In the genomic region with DNA sequence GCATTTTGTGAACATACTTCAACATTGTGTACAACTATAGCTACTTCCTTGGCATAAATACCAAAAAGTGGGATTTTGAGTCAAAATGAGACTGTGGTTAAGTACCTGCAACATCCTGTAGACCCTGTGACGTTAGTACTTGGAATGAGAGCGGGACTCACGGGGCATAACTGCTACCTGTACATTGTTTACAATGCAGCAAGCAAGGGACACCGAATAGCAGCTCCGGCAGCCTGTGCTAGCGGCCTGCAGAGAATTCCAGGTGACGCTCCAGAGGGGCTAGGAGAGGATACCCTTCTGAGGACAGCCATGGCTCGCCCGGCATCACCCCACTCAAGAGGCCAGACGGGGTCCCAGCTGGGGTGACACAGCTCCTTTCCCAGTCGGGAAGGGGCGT, we compare ENCODE assay signal across 8 cellular contexts. TPM values are rescaled to one million over a fixed set of nuclear protein-coding genes. Genes with fewer than 3 reads are reported as not detected.
A peak's percentile ranks its signal among the peaks of the same experiment; 100 is the strongest.
DNase-seq lines count a peak whose midpoint lies in the region; ATAC-seq, FAIRE-seq and TF ChIP-seq lines count a peak whose summit lies in the region.

No MANE protein-coding gene starts in this region.

- peaks cover 21% of the 10 kb centered on the region for H3K9me3 Mint-ChIP-seq in activated T-helper 2 cell treated with anti-CD3 and anti-CD28 coated beads, Interferon-gamma antibody, Interleukin-2, Interleukin-4, amounts not matched to agents 10 μg/mL and 5 μg/mL and 100 μg/mL, durations not matched to agents 14 hours and 24 hours and 36 hours

- H3K27me3 ChIP-seq in keratinocyte (ENCODE audit: control insufficient read depth, extremely low read depth, insufficient read depth, low read length) (no peaks in the 10 kb centered on the region), thoracic aorta (replicated peaks; ENCODE audit: insufficient read depth) (no peaks in the 10 kb centered on the region)

- FAIRE-seq in keratinocyte (lab: Jason Lieb, UNC) (no peak), RCC 7860 (lab: Jason Lieb, UNC) (no peak)

- no peaks in the 10 kb centered on the region for H3K27me3 Mint-ChIP-seq in activated T-helper 2 cell treated with anti-CD3 and anti-CD28 coated beads, Interferon-gamma antibody, Interleukin-2, Interleukin-4, amounts not matched to agents 10 μg/mL and 5 μg/mL and 100 μg/mL, durations not matched to agents 14 hours and 24 hours and 36 hours (ENCODE audit: low read depth)

- peak overlapping the region; percentile 60 for H3K4me2 ChIP-seq in keratinocyte (ENCODE audit: control insufficient read depth, extremely low read depth, insufficient read depth, low read depth, low read length)

- ATAC-seq in Right ventricle myocardium superior (ENCODE audit: poor library complexity) (peak; percentile 26), Right ventricle myocardium inferior (no peak), thoracic aorta (ENCODE audit: insufficient number of reproducible peaks, low FRiP score, low read depth) (no peak)

- intact Hi-C loops in Right ventricle myocardium superior (cut with DNase I) (no loop called here), Right ventricle myocardium inferior (cut with DNase I) (no loop called here)
- intact Hi-C loops in activated T-helper 2 cell treated with anti-CD3 and anti-CD28 coated beads, Interferon-gamma antibody, Interleukin-2, Interleukin-4, amounts not matched to agents 10 μg/mL and 5 μg/mL and 100 μg/mL, durations not matched to agents 14 hours and 24 hours and 36 hours (cut with micrococcal nuclease) = loop anchor here (1.0 kb wide), 2 partner anchors 16 to 17 kb away; no protein-coding TSS in a partner anchor

- dilution Hi-C loops in keratinocyte (cut with MboI; ENCODE audit: extremely low pct_ligation_motif_present, low sequenced_read_pairs) = no loop called here

- H3K4me3 Mint-ChIP-seq in activated T-helper 2 cell treated with anti-CD3 and anti-CD28 coated beads, Interferon-gamma antibody, Interleukin-2, Interleukin-4, amounts not matched to agents 10 μg/mL and 5 μg/mL and 100 μg/mL, durations not matched to agents 14 hours and 24 hours and 36 hours (ENCODE audit: low read depth) = peak overlapping the region; percentile 96

- TF ChIP-seq CTCF in keratinocyte (optimal IDR thresholded peaks at IDR 0.05 in 1 of 3, IDR thresholded peaks at IDR 0.05 in 1 of 3, conservative IDR thresholded peaks at IDR 0.05 in 1 of 3; ENCODE audit: extremely low read depth in 1 of 3, insufficient read depth in 2 of 3, low read length in 3 of 3) = no peak
- no peak for TF ChIP-seq CTCF in thoracic aorta (IDR thresholded peaks at IDR 0.05)

- H3K9me3 ChIP-seq in keratinocyte (ENCODE audit: control insufficient read depth, low read depth, low read length) = no peaks in the 10 kb centered on the region
- H3K9me3 ChIP-seq in thoracic aorta = no peaks in the 10 kb centered on the region

- no peak for DNase-seq in Right ventricle myocardium superior
- DNase-seq in Right ventricle myocardium inferior (ENCODE audit: missing footprints) = no peak
- no peak for DNase-seq in activated T-helper 2 cell treated with anti-CD3 and anti-CD28 coated beads, Interferon-gamma antibody, Interleukin-2, Interleukin-4, amounts not matched to agents 10 μg/mL and 5 μg/mL and 100 μg/mL, durations not matched to agents 14 hours and 24 hours and 36 hours (ENCODE audit: low spot score)
- DNase-seq in keratinocyte (ENCODE audit: low read depth, low spot score) = no peak
- DNase-seq in thoracic aorta (ENCODE audit: low spot score) = no peak
- DNase-seq in SW 1271 (lab: John Stamatoyannopoulos, UW) = no peak
- no peak for DNase-seq in RCC 7860 (ENCODE audit: low spot score)
- DNase-seq in islet precursor cell = no peak

- peak overlapping the region; percentile 99 for H2AFZ ChIP-seq in keratinocyte (ENCODE audit: control insufficient read depth, low read length)

- no peaks in the 10 kb centered on the region for H4K20me1 ChIP-seq in keratinocyte (ENCODE audit: control insufficient read depth, extremely low read depth, insufficient read depth, low read length)

- H3K4me1 ChIP-seq in keratinocyte (ENCODE audit: control insufficient read depth, extremely low read depth, insufficient read depth, low read length) (no peaks in the 10 kb centered on the region), thoracic aorta (ENCODE audit: control insufficient read depth in 1 of 2, low read depth in 2 of 2) (peaks cover 0 to 9% of the 10 kb centered on the region in 2 donors)

- peaks cover 6% of the 10 kb centered on the region for H3K4me1 Mint-ChIP-seq in activated T-helper 2 cell treated with anti-CD3 and anti-CD28 coated beads, Interferon-gamma antibody, Interleukin-2, Interleukin-4, amounts not matched to agents 10 μg/mL and 5 μg/mL and 100 μg/mL, durations not matched to agents 14 hours and 24 hours and 36 hours (ENCODE audit: low read depth)

- H3K27ac ChIP-seq in keratinocyte (ENCODE audit: control insufficient read depth, insufficient read depth, low read length) = peak overlapping the region; percentile 73
- H3K27ac ChIP-seq in thoracic aorta = peak overlapping the region; percentile 69 to 78

- H3K36me3 ChIP-seq in keratinocyte (ENCODE audit: control insufficient read depth in 2 of 2, extremely low read depth in 1 of 2, insufficient read depth in 2 of 2, low read length in 2 of 2) = no peaks in the 10 kb centered on the region
- H3K36me3 ChIP-seq in thoracic aorta = no peaks in the 10 kb centered on the region

- H3K27ac Mint-ChIP-seq in activated T-helper 2 cell treated with anti-CD3 and anti-CD28 coated beads, Interferon-gamma antibody, Interleukin-2, Interleukin-4, amounts not matched to agents 10 μg/mL and 5 μg/mL and 100 μg/mL, durations not matched to agents 14 hours and 24 hours and 36 hours = peak overlapping the region; percentile 97

- H3K36me3 Mint-ChIP-seq in activated T-helper 2 cell treated with anti-CD3 and anti-CD28 coated beads, Interferon-gamma antibody, Interleukin-2, Interleukin-4, amounts not matched to agents 10 μg/mL and 5 μg/mL and 100 μg/mL, durations not matched to agents 14 hours and 24 hours and 36 hours (ENCODE audit: low read depth) = peaks cover 55% of the 10 kb centered on the region

- H3K4me3 ChIP-seq in keratinocyte (ENCODE audit: control insufficient read depth in 2 of 3, extremely low read depth in 1 of 3, insufficient read depth in 2 of 3, low read depth in 1 of 3, low read length in 3 of 3) (peak overlapping the region; percentile 52 to 81 (median 67)), thoracic aorta (peak overlapping the region; percentile 75)

- H3K9me1 ChIP-seq in keratinocyte (ENCODE audit: control insufficient read depth, extremely low read depth, insufficient read depth, low read length) = no peaks in the 10 kb centered on the region

- H3K79me2 ChIP-seq in keratinocyte (ENCODE audit: control insufficient read depth, insufficient read depth, low read length) = no peaks in the 10 kb centered on the region

- H3K9ac ChIP-seq in keratinocyte (ENCODE audit: control insufficient read depth, extremely low read depth, insufficient read depth, low read length) = peak overlapping the region; percentile 78

RNA-seq across cellular contexts. Expression of a gene that starts 0.8 kb away (rescaled TPM):
- 8.5 TPM for total RNA-seq in Right ventricle myocardium superior
- total RNA-seq in Right ventricle myocardium inferior = 9.3 TPM
- 15.7 and 18.3 TPM in 2 replicates for total RNA-seq in activated T-helper 2 cell treated with anti-CD3 and anti-CD28 coated beads, Interferon-gamma antibody, Interleukin-2, Interleukin-4, amounts not matched to agents 10 μg/mL and 5 μg/mL and 100 μg/mL, durations not matched to agents 14 hours and 24 hours and 36 hours
- polyA plus RNA-seq in keratinocyte = 3.6 to 5.1 TPM (median 4.5 TPM) in 3 replicates
- 4.5 TPM for polyA plus RNA-seq in keratinocyte (2011; ENCODE audit: low read depth)
- 1.4 and 1.8 TPM in 2 replicates for polyA plus RNA-seq in keratinocyte (2011; cell fraction: cytosol; rRNA removed)
- 17.0 and 20.2 TPM in 2 replicates for polyA plus RNA-seq in keratinocyte (2011; cell fraction: nucleus; rRNA removed)
- polyA plus RNA-seq in keratinocyte (2012; ENCODE audit: low replicate concordance) = 2.9 and 5.3 TPM in 2 replicates
- polyA minus RNA-seq in keratinocyte = 0.95 to 9.8 TPM (median 4.2 TPM) in 3 replicates
- polyA minus RNA-seq in keratinocyte (2011; cell fraction: cytosol; rRNA and poly(A)+ RNA removed) = 7.5 TPM
- 5.9 and 8.8 TPM in 2 replicates for polyA minus RNA-seq in keratinocyte (2011; cell fraction: nucleus; rRNA and poly(A)+ RNA removed)
- 10 to 100 TPM; 26.9 to 38.7 TPM for total RNA-seq in thoracic aorta
